ENCODE assay signal across 13 cellular contexts in genomic region chr17:70905796-70906195, GRCh38.
A peak's percentile ranks its signal among the peaks of the same experiment; 100 is the strongest.
DNase-seq lines count a peak whose midpoint lies in the region; ATAC-seq, FAIRE-seq and TF ChIP-seq lines count a peak whose summit lies in the region.
"Had no signal": no experiment of that assay in that cellular context is flagged by ENCODE, and none has a peak within 500 bp of the region (broad histone marks: within the 10 kb centered on the region; RNA-seq: fewer than 3 reads in every experiment).

No MANE protein-coding gene starts in this region.

- H3K36me3 ChIP-seq in lower lobe of right lung (no peaks in the 10 kb centered on the region), HAP-1 (replicated peaks) (no peaks in the 10 kb centered on the region)
- H3K36me3 ChIP-seq: gastrocnemius medialis, pancreas had no signal

- H3K4me3 ChIP-seq in lower lobe of right lung (no peak overlapping the region), HAP-1 (no peak overlapping the region)
- H3K4me3 ChIP-seq: gastrocnemius medialis, pancreas had no signal

- H3K27me3 ChIP-seq in lower lobe of right lung (ENCODE audit: low read depth) (no peaks in the 10 kb centered on the region), HAP-1 (ENCODE audit: low read depth) (no peaks in the 10 kb centered on the region)
- H3K27me3 ChIP-seq: gastrocnemius medialis, pancreas had no signal

- H3K4me1 ChIP-seq in lower lobe of right lung: no peaks in the 10 kb centered on the region
- H3K4me1 ChIP-seq in HAP-1: no peaks in the 10 kb centered on the region
- H3K4me1 ChIP-seq: gastrocnemius medialis, pancreas had no signal

- intact Hi-C loops in lower lobe of right lung (cut with DNase I): no loop called here

- FAIRE-seq in GM19239 (lab: Jason Lieb, UNC): no peak
- FAIRE-seq: pancreas had no signal

- in situ Hi-C loops in HAP-1 (cut with MboI; ENCODE audit: low sequenced_read_pairs): no loop called here

- ATAC-seq in lower lobe of right lung (peak; percentile 32 to 39), HG02798 (IDR thresholded peaks at IDR 0.05; ENCODE audit: poor library complexity, unreplicated experiment) (no peak), GM19328 (IDR thresholded peaks at IDR 0.05; ENCODE audit: unreplicated experiment) (no peak)
- ATAC-seq: gastrocnemius medialis had no signal

- DNase-seq in AG09319 (ENCODE audit: extremely low read depth, low read depth) (peak; percentile 85), NCI-H226 (peak; percentile 28), epithelial cell of prostate (ENCODE audit: low read depth, low spot score) (peak; percentile 71), lower lobe of right lung (no peak), GM19239 (ENCODE audit: insufficient read length, low spot score) (no peak), HAP-1 (ENCODE audit: low spot score in 2 of 2) (no peak)
- DNase-seq: activated gamma-delta T cell; CD8-positive, alpha-beta memory T cell; gastrocnemius medialis; NCI-H1105 treated with DMSO at 0.1 percent for 48 hours had no signal

- H3K9me3 ChIP-seq in lower lobe of right lung: no peaks in the 10 kb centered on the region
- H3K9me3 ChIP-seq in HAP-1: no peaks in the 10 kb centered on the region
- H3K9me3 ChIP-seq: gastrocnemius medialis, pancreas had no signal

- peak overlapping the region; percentile 32 for H3K27ac ChIP-seq in epithelial cell of prostate
- no peak overlapping the region for H3K27ac ChIP-seq in lower lobe of right lung
- H3K27ac ChIP-seq: gastrocnemius medialis, pancreas had no signal

- TF ChIP-seq CTCF in AG09319 (IDR thresholded peaks at IDR 0.05; ENCODE audit: low read depth, low read length): no peak
- TF ChIP-seq CTCF in lower lobe of right lung (IDR thresholded peaks at IDR 0.05): no peak

Comparison
In these comparisons a context has a peak if more than half of its experiments do, and no peak if none do; other contexts are left out.
1. DNase-seq: peak in AG09319 (single experiment), NCI-H226 (single experiment) and epithelial cell of prostate (single experiment); none in lower lobe of right lung (single experiment), GM19239 (single experiment) and HAP-1 (0 of 2).
2. ATAC-seq: peak in lower lobe of right lung (2 of 2); none in HG02798 (single experiment) and GM19328 (single experiment).